In the genomic region with DNA sequence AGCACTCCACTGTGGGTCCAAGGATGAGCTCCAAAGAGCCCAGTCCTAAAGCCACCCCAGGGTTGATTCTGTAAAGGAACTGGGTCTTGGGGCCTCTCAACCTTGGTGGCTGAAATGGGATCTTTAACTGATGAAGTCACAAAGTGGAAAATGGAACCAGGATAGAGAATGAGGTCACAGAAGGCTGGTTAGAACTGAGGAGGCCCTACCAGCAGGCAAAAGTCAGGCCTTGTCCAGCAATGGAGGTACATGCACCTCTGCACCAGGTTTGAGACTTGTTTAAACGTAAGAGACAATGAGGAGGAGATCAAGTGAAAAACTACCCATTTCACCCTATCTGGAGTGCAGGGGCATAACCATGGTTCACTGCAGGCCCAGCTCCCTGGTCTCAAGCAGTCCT, we compare ENCODE assay signal across 7 cellular contexts. TPM values are rescaled to one million over a fixed set of nuclear protein-coding genes. Genes with fewer than 3 reads are reported as not detected.
"Had no signal": no experiment of that assay in that cellular context is flagged by ENCODE, and none has a peak within 500 bp of the region (broad histone marks: within the 10 kb centered on the region; RNA-seq: fewer than 3 reads in every experiment).

A gene with protein sequence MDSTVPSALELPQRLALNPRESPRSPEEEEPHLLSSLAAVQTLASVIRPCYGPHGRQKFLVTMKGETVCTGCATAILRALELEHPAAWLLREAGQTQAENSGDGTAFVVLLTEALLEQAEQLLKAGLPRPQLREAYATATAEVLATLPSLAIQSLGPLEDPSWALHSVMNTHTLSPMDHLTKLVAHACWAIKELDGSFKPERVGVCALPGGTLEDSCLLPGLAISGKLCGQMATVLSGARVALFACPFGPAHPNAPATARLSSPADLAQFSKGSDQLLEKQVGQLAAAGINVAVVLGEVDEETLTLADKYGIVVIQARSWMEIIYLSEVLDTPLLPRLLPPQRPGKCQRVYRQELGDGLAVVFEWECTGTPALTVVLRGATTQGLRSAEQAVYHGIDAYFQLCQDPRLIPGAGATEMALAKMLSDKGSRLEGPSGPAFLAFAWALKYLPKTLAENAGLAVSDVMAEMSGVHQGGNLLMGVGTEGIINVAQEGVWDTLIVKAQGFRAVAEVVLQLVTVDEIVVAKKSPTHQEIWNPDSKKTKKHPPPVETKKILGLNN (minus strand): TSS at position 101 of the 400 bp plus-strand sequence. CDS start 260 bp downstream, outside the sequence.

RNA-seq across cellular contexts. Expression of the gene that starts here (rescaled TPM):
- total RNA-seq: GM23248, GM23338, H1, H4, H7, H9, HFFc6 had no signal
- polyA plus RNA-seq: GM23248, GM23338, H1 had no signal
